ENCODE assay signal across 8 cellular contexts in the genomic region with DNA sequence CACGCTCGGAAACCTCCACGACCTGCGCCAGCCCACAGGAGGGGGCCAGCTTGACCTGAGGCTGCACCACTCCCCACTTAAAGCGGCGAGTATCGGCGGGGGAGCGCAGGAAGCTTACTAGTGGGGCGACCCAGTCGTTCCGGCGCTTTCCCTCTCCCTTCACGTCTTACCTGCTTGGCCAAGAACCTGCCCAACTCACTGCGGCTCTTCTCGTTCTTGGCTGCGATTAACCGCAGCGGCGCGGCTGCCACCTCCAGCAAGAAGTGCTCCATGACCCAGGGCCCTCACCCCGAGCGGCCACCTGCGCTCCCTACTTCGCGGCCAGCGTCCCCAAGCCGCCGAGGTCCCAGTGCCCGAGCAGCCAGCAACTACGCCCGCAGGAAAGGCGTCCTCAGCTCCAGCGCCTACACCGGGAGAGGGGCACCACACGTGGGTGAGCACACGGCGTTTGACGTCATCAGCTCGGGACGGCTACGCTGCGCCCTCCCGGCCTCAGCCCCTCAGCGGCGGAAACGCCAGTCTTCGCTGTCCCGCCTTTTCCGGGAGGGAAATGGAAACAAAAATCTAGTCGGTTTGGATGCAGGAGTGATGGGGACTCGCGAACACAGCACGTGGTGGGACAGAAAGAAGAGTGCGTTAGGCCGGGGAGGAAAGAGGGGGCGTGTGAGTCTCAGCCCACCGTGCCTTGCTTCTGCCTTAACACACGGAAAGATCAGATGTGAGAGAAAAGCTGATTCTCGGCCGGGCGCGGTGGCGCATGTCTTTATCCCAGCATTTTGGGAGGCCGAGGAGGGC. TPM values are rescaled to one million over a fixed set of nuclear protein-coding genes. Genes with fewer than 3 reads are reported as not detected.
A peak's percentile ranks its signal among the peaks of the same experiment; 100 is the strongest.
DNase-seq lines count a peak whose midpoint lies in the region; ATAC-seq and TF ChIP-seq lines count a peak whose summit lies in the region.

A gene with protein sequence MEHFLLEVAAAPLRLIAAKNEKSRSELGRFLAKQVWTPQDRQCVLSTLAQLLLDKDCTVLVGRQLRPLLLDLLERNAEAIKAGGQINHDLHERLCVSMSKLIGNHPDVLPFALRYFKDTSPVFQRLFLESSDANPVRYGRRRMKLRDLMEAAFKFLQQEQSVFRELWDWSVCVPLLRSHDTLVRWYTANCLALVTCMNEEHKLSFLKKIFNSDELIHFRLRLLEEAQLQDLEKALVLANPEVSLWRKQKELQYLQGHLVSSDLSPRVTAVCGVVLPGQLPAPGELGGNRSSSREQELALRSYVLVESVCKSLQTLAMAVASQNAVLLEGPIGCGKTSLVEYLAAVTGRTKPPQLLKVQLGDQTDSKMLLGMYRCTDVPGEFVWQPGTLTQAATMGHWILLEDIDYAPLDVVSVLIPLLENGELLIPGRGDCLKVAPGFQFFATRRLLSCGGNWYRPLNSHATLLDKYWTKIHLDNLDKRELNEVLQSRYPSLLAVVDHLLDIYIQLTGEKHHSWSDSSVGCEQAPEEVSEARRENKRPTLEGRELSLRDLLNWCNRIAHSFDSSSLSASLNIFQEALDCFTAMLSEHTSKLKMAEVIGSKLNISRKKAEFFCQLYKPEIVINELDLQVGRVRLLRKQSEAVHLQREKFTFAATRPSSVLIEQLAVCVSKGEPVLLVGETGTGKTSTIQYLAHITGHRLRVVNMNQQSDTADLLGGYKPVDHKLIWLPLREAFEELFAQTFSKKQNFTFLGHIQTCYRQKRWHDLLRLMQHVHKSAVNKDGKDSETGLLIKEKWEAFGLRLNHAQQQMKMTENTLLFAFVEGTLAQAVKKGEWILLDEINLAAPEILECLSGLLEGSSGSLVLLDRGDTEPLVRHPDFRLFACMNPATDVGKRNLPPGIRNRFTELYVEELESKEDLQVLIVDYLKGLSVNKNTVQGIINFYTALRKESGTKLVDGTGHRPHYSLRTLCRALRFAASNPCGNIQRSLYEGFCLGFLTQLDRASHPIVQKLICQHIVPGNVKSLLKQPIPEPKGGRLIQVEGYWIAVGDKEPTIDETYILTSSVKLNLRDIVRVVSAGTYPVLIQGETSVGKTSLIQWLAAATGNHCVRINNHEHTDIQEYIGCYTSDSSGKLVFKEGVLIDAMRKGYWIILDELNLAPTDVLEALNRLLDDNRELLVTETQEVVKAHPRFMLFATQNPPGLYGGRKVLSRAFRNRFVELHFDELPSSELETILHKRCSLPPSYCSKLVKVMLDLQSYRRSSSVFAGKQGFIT (N-terminal part only) (minus strand): TSS at position 459 of the 795 bp plus-strand sequence. CDS start 187 bp downstream, at position 272.

- DNase-seq in GM13976 (ENCODE audit: low spot score): peak; percentile 93
- DNase-seq in NCI-H146 treated with DMSO at 0.1 percent for 48 hours (lab: John Stamatoyannopoulos, UW; ENCODE audit: unreplicated experiment): peak; percentile 92
- peak; percentile 94 for DNase-seq in amniotic epithelial cell (ENCODE audit: low read depth)
- DNase-seq in heart right ventricle: peak; percentile 89 to 92
- DNase-seq in posterior cingulate gyrus: peak; percentile 85 to 99 (median 91)
- DNase-seq in upper lobe of left lung: peak; percentile 92 to 95

- WGBS in heart right ventricle, 2 donors: 0% methylated on average over 65 of the region's 65 CpGs
- 0 to 1% methylated on average over 20 to 35 of the region's 65 CpGs for WGBS in upper lobe of left lung, 2 donors

- TF ChIP-seq POLR2A in upper lobe of left lung (IDR thresholded peaks at IDR 0.05): peak in 2 of 4 donors; percentile 67 to 74

- H3K36me3 ChIP-seq in heart right ventricle (no peaks in the 10 kb centered on the region), upper lobe of left lung (no peaks in the 10 kb centered on the region)

- in situ Hi-C loops in GM13976 (cut with MboI; ENCODE audit: low sequenced_read_pairs, unreplicated experiment): no loop called here

- H3K27ac ChIP-seq in heart right ventricle (peak within 1 kb of the TSS in 9 of 10 donors; percentile 78 to 94 (median 84)), upper lobe of left lung (peak within 1 kb of the TSS; percentile 73 to 90 (median 86))

- H3K27me3 ChIP-seq in heart right ventricle (no peaks in the 10 kb centered on the region), upper lobe of left lung (no peaks in the 10 kb centered on the region)

- peak within 1 kb of the TSS; percentile 46 to 98 (median 86) for H3K4me3 ChIP-seq in heart right ventricle
- H3K4me3 ChIP-seq in upper lobe of left lung: peak within 1 kb of the TSS; percentile 60 to 85 (median 72)

- TF ChIP-seq CTCF in GM13976 (IDR thresholded peaks at IDR 0.05; ENCODE audit: borderline replicate concordance, control extremely low read depth, extremely low read depth, insufficient read depth, missing control alignments): no peak
- TF ChIP-seq CTCF in heart right ventricle (IDR thresholded peaks at IDR 0.05): no peak
- peak in 1 of 6 experiments; percentile 4 for TF ChIP-seq CTCF in upper lobe of left lung (IDR thresholded peaks at IDR 0.05)

- H3K9me3 ChIP-seq in heart right ventricle (no peaks in the 10 kb centered on the region), upper lobe of left lung (no peaks in the 10 kb centered on the region)

- peaks cover 0 to 32% (median 22%) of the 10 kb centered on the region in 9 donors for H3K4me1 ChIP-seq in heart right ventricle
- peaks cover 15 to 26% (median 16%) of the 10 kb centered on the region in 4 donors for H3K4me1 ChIP-seq in upper lobe of left lung

- TF ChIP-seq EP300 in upper lobe of left lung (IDR thresholded peaks at IDR 0.05): peak in 1 of 4 donors; percentile 69

- intact Hi-C loops in T-helper 1 cell treated with Interleukin-12 subunit alpha and Interleukin-12 subunit beta and Interleukin-4 antibody, amounts not matched to agents 30 ng/mL and 1 ng/mL, for 36 hours (cut with micrococcal nuclease): loop anchor here (1.0 to 5.0 kb wide), 11 partner anchors 10 to 856 kb away; partner anchors contain the start of genes ANKRD6, CASP8AP2, LYRM2 and MAP3K7
- intact Hi-C loops in heart right ventricle (cut with DNase I) (loop anchor here in 1 of 10 donors (1.0 kb wide), 1 partner anchor 10 kb away; the partner anchor contains the start of gene CASP8AP2), posterior cingulate gyrus (cut with DNase I) (loop anchor here (10.0 kb wide), 1 partner anchor 465 kb away; the partner anchor contains the start of gene UBE2J1)

- peak; percentile 93 for ATAC-seq in HG02870 (IDR thresholded peaks at IDR 0.05; ENCODE audit: unreplicated experiment)
- peak; percentile 99 to 100 (median 100) for ATAC-seq in heart right ventricle
- ATAC-seq in upper lobe of left lung (ENCODE audit: low FRiP score in 2 of 2): peak; percentile 98 to 99

RNA-seq across cellular contexts. Expression of the gene that starts here (rescaled TPM):
- total RNA-seq in T-helper 1 cell treated with Interleukin-12 subunit alpha and Interleukin-12 subunit beta and Interleukin-4 antibody, amounts not matched to agents 30 ng/mL and 1 ng/mL, for 36 hours: 50.2 and 56.3 TPM in 2 replicates
- total RNA-seq in heart right ventricle: 10 to 100 TPM; 17.5 to 32.0 (median 27.5) TPM
- polyA plus RNA-seq in heart right ventricle: 10 to 100 TPM in 1 of 2 donors, 1 to 10 TPM in 1; 8.6 to 41.2 TPM
- total RNA-seq in upper lobe of left lung: 10 to 100 TPM; 23.4 to 44.1 (median 29.6) TPM

Comparison
In these comparisons a context has a peak if more than half of its experiments do, and no peak if none do; other contexts are left out.
1. Peak in every context shown above with its lines: DNase-seq, ATAC-seq, H3K4me3 ChIP-seq and H3K27ac ChIP-seq.